36 cellular contexts compared by ENCODE assay signal in genomic region chr7:26275213-26275612, GRCh38. TPM values are rescaled to one million over a fixed set of nuclear protein-coding genes. Genes with fewer than 3 reads are reported as not detected.
"Had no signal": no experiment of that assay in that cellular context is flagged by ENCODE, and none has a peak within 500 bp of the region (broad histone marks: within the 10 kb centered on the region; RNA-seq: fewer than 3 reads in every experiment).

No MANE protein-coding gene starts in this region.

- H3K9ac ChIP-seq: KMS-11 had no signal

- DNase-seq: Karpas-422, Kasumi-1, KG1, MG63, MM.1S, MV-4-11, NCI-H1048, NCI-H1092, NCI-H1105, NCI-H1105 treated with DMSO at 0.1 percent for 48 hours, NCI-H1417, NCI-H1417 treated with DMSO at 0.1 percent for 48 hours, NCI-H1436, NCI-H1436 treated with DMSO at 0.1 percent for 48 hours, NCI-H146, NCI-H1694, NCI-H1694 treated with DMSO at 0.1 percent for 48 hours, NCI-H187, NCI-H187 treated with DMSO at 0.1 percent for 48 hours, NCI-H1930, NCI-H2029, NCI-H2029 treated with DMSO at 0.1 percent for 48 hours, NCI-H2081, NCI-H2081 treated with DMSO at 0.1 percent for 48 hours, NCI-H2107, NCI-H2171, NCI-H2171 treated with DMSO at 0.1 percent for 48 hours, NCI-H2227 treated with DMSO at 0.1 percent for 48 hours, NCI-H226, NCI-H345, NCI-H446, NCI-H446 treated with DMSO at 0.1 percent for 48 hours, NCI-H510A, NCI-H510A treated with DMSO at 0.1 percent for 48 hours had no signal

- H3K4me3 ChIP-seq: MG63 had no signal

- H3K27me3 ChIP-seq: MG63 had no signal

- H3K36me3 ChIP-seq: MG63 had no signal

- H3K9me3 ChIP-seq: MG63 had no signal

- H3K27ac ChIP-seq: KMS-11 had no signal

- H3K4me2 ChIP-seq: KMS-11 had no signal

RNA-seq across cellular contexts. Expression of gene SNX10, which starts 16.4 kb away (rescaled TPM):
- total RNA-seq: LHCN-M2 had no signal
